Comparison of ENCODE assay signal across 1 cellular context in genomic region chr7:29684146-29684786, GRCh38.
TF ChIP-seq lines count a peak whose summit lies in the region.

No MANE protein-coding gene starts in this region.

TF ChIP-seq in K562, 482 proteins besides CTCF, POLR2A, EP300 and RAD21:
- TF ChIP-seq NKRF (IDR thresholded peaks at IDR 0.05; ENCODE audit: borderline replicate concordance) (peak; percentile 70; the same call in 1 of the 2 replicates), HDAC1 (IDR thresholded peaks at IDR 0.05) (peak in 1 of 2 experiments; percentile 65; a peak in 1 of 4 replicates), L3MBTL2 (IDR thresholded peaks at IDR 0.05) (peak; percentile 41; the same call in 1 of the 2 replicates), MGA (IDR thresholded peaks at IDR 0.05) (peak; percentile 40; the same call in 1 of the 2 replicates), EP400 (IDR thresholded peaks at IDR 0.05) (peak; percentile 45; the same call in 1 of the 2 replicates), SAP30 (IDR thresholded peaks at IDR 0.05; ENCODE audit: borderline replicate concordance, insufficient read depth, low read depth, low read length, poor library complexity, severe bottlenecking) (peak; percentile 29), MAX (CRISPR knock-in tag; IDR thresholded peaks at IDR 0.05) (peak; percentile 30), MNT (conservative IDR thresholded peaks at IDR 0.05) (peak; percentile 95)
TF ChIP-seq in K562: peak in this region for 8; not testable (repeated sequence) for 474.
